ENCODE assay signal across 26 cellular contexts in the genomic region with DNA sequence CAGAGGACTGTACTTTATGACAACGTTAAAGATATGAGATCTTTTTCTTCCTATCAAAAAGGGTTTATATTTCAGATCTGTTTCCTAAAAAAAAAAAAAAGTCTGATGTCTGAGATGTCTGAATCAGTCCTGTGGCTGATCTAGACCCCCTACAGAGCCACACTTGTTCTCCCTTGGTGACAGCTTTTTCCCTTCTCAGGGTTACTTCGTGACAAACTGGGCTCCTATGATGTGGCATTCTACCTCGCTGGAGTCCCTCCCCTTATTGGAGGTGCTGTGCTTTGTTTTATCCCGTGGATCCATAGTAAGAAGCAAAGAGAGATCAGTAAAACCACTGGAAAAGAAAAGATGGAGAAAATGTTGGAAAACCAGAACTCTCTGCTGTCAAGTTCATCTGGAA.
DNase-seq lines count a peak whose midpoint lies in the region; ATAC-seq and TF ChIP-seq lines count a peak whose summit lies in the region.
"Had no signal": no experiment of that assay in that cellular context is flagged by ENCODE, and none has a peak within 500 bp of the region (broad histone marks: within the 10 kb centered on the region; RNA-seq: fewer than 3 reads in every experiment).

No MANE protein-coding gene starts in this region.

- H3K79me2 ChIP-seq in hepatocyte = no peaks in the 10 kb centered on the region

- H3K4me3 ChIP-seq in HEK293 (ENCODE audit: low read depth, low read length) (no peak overlapping the region), gastrocnemius medialis (no peak overlapping the region), hepatocyte (no peak overlapping the region)
- H3K4me3 ChIP-seq: BLaER1, GM23338, SJCRH30 had no signal

- no peaks in the 10 kb centered on the region for H3K9me2 ChIP-seq in hepatocyte (replicated peaks; ENCODE audit: insufficient read depth)

- no peak overlapping the region for H3K4me2 ChIP-seq in hepatocyte
- H3K4me2 ChIP-seq: BLaER1, GM23338 had no signal

- peaks cover 0 to 3% of the 10 kb centered on the region in 2 experiments; a peak in 1 of 3 replicates for H3K36me3 ChIP-seq in HEK293 (ENCODE audit: control insufficient read depth in 2 of 2, insufficient read depth in 1 of 2, low read length in 2 of 2)
- H3K36me3 ChIP-seq in gastrocnemius medialis = no peaks in the 10 kb centered on the region
- H3K36me3 ChIP-seq in hepatocyte (replicated peaks; ENCODE audit: insufficient read depth, low read depth) = no peaks in the 10 kb centered on the region
- H3K36me3 ChIP-seq: BLaER1, SJCRH30 had no signal

- H2AFZ ChIP-seq in hepatocyte = no peak overlapping the region
- H2AFZ ChIP-seq: GM23338 had no signal

- H3K4me1 Mint-ChIP-seq in activated T-helper 17 cell treated with anti-CD3 and anti-CD28 coated beads, Interleukin-2, amount 50 U/mL, for 72 hours = no peaks in the 10 kb centered on the region
- H3K4me1 Mint-ChIP-seq in glutamatergic neuron (ENCODE audit: low read depth, unreplicated experiment) = peaks cover 16% of the 10 kb centered on the region
- H3K4me1 Mint-ChIP-seq: CD4-positive, CD25-positive, alpha-beta regulatory T cell had no signal

- in situ Hi-C loops in gastrocnemius medialis (cut with MboI; ENCODE audit: low sequenced_read_pairs in 4 of 4) = loop anchor here in 2 of 4 donors (25.0 kb wide), 2 partner anchors 160 to 685 kb away; no protein-coding TSS in a partner anchor

- POLR2A ChIA-PET in HEK293 (lab: Yijun Ruan, JAX) = interaction anchor here (0.7 kb wide), 1 partner anchor 1177 kb away, joined by 4 read pairs; no protein-coding TSS in a partner anchor

- no peak overlapping the region for H3K4me3 Mint-ChIP-seq in activated T-helper 17 cell treated with anti-CD3 and anti-CD28 coated beads, Interleukin-2, amount 50 U/mL, for 72 hours
- no peak overlapping the region for H3K4me3 Mint-ChIP-seq in glutamatergic neuron (ENCODE audit: unreplicated experiment)
- H3K4me3 Mint-ChIP-seq: CD4-positive, CD25-positive, alpha-beta regulatory T cell; GM23338; H9; HFFc6 had no signal

- intact Hi-C loops in gastrocnemius medialis (cut with DNase I; ENCODE audit: low total_unique reads) = no loop called here

- no peaks in the 10 kb centered on the region for H3K27me3 Mint-ChIP-seq in activated T-helper 17 cell treated with anti-CD3 and anti-CD28 coated beads, Interleukin-2, amount 50 U/mL, for 72 hours
- peaks cover 2% of the 10 kb centered on the region for H3K27me3 Mint-ChIP-seq in glutamatergic neuron (ENCODE audit: unreplicated experiment)
- H3K27me3 Mint-ChIP-seq: CD4-positive, CD25-positive, alpha-beta regulatory T cell had no signal

- H3K27me3 ChIP-seq in gastrocnemius medialis (no peaks in the 10 kb centered on the region), hepatocyte (no peaks in the 10 kb centered on the region)
- H3K27me3 ChIP-seq: BLaER1, SJCRH30 had no signal

- H3K27ac ChIP-seq in HEK293 (ENCODE audit: extremely low read depth, low read depth, low read length) = no peak overlapping the region
- H3K27ac ChIP-seq in gastrocnemius medialis = peak overlapping the region in 3 of 4 donors; percentile 7 to 73 (median 67)
- H3K27ac ChIP-seq in hepatocyte = no peak overlapping the region
- H3K27ac ChIP-seq: BLaER1, SJCRH30 had no signal

- no peaks in the 10 kb centered on the region for H3K9me3 Mint-ChIP-seq in activated T-helper 17 cell treated with anti-CD3 and anti-CD28 coated beads, Interleukin-2, amount 50 U/mL, for 72 hours
- H3K9me3 Mint-ChIP-seq in glutamatergic neuron (ENCODE audit: unreplicated experiment) = no peaks in the 10 kb centered on the region
- H3K9me3 Mint-ChIP-seq: GM23338, H9, HFFc6 had no signal

- TF ChIP-seq CTCF in HEK293 (tag by site-specific recombination; IDR thresholded peaks at IDR 0.05) = no peak
- no peak for TF ChIP-seq CTCF in glutamatergic neuron (IDR thresholded peaks at IDR 0.05; ENCODE audit: partially characterized antibody, unreplicated experiment)
- no peak for TF ChIP-seq CTCF in gastrocnemius medialis (IDR thresholded peaks at IDR 0.05 in 4 of 5, conservative IDR thresholded peaks at IDR 0.05 in 1 of 5)
- TF ChIP-seq CTCF in GM10266 (IDR thresholded peaks at IDR 0.05; ENCODE audit: control insufficient read depth, insufficient read depth, low read depth, missing control alignments) = no peak
- TF ChIP-seq CTCF in hepatocyte (IDR thresholded peaks at IDR 0.05; ENCODE audit: poor library complexity) = no peak

- DNase-seq in glutamatergic neuron = no peak
- no peak for DNase-seq in gastrocnemius medialis
- DNase-seq in GM10266 (ENCODE audit: extremely low spot score) = no peak
- DNase-seq in foreskin melanocyte = no peak
- no peak for DNase-seq in AG08396 (ENCODE audit: low spot score)
- DNase-seq in hepatocyte (ENCODE audit: low spot score) = no peak
- DNase-seq: 8988T; CD4-positive, CD25-positive, alpha-beta regulatory T cell; DMS53; H9; HFFc6; KBM-7; NCI-H1048; NCI-H1436; NCI-H187; NCI-H2081 treated with DMSO at 0.1 percent for 48 hours; NCI-H2171 treated with DMSO at 0.1 percent for 48 hours; NCI-H345; NCI-H510A treated with DMSO at 0.1 percent for 48 hours; NCI-H748 treated with DMSO at 0.1 percent for 48 hours; SJCRH30 had no signal

- ATAC-seq in activated T-helper 17 cell treated with anti-CD3 and anti-CD28 coated beads, Interleukin-2, amount 50 U/mL, for 72 hours (replicated peaks) = no peak
- no peak for ATAC-seq in gastrocnemius medialis
- ATAC-seq: GM23338, SK-N-SH treated with all-trans-retinoic acid at 6 μM for 48 hours had no signal

- no peaks in the 10 kb centered on the region for H3K36me3 Mint-ChIP-seq in activated T-helper 17 cell treated with anti-CD3 and anti-CD28 coated beads, Interleukin-2, amount 50 U/mL, for 72 hours (ENCODE audit: low read depth)
- no peaks in the 10 kb centered on the region for H3K36me3 Mint-ChIP-seq in glutamatergic neuron (ENCODE audit: unreplicated experiment)

- H4K20me1 ChIP-seq in hepatocyte (ENCODE audit: insufficient read depth, poor library complexity, severe bottlenecking) = no peaks in the 10 kb centered on the region
- H4K20me1 ChIP-seq: BLaER1 had no signal

- H3K9me3 ChIP-seq in HEK293 (ENCODE audit: control insufficient read depth, insufficient read depth, low read depth, low read length) (no peaks in the 10 kb centered on the region), gastrocnemius medialis (no peaks in the 10 kb centered on the region), hepatocyte (ENCODE audit: low read depth) (no peaks in the 10 kb centered on the region)
- H3K9me3 ChIP-seq: BLaER1, SJCRH30 had no signal

- no peak for TF ChIP-seq POLR2A in gastrocnemius medialis (IDR thresholded peaks at IDR 0.05)

- CTCF ChIA-PET in HEK293 (lab: Yijun Ruan, JAX) = interaction anchor here (0.6 to 5.2 kb wide), 3 partner anchors 12 to 433 kb away, joined by 5 to 28 read pairs (median 10); no protein-coding TSS in a partner anchor

- peak overlapping the region; percentile 11 for H3K27ac Mint-ChIP-seq in activated T-helper 17 cell treated with anti-CD3 and anti-CD28 coated beads, Interleukin-2, amount 50 U/mL, for 72 hours
- peak overlapping the region; percentile 34 for H3K27ac Mint-ChIP-seq in glutamatergic neuron (ENCODE audit: unreplicated experiment)
- H3K27ac Mint-ChIP-seq: GM23338, HFFc6 had no signal

- H3K4me1 ChIP-seq in HEK293 (ENCODE audit: control insufficient read depth, insufficient read depth, low read length) (no peaks in the 10 kb centered on the region), gastrocnemius medialis (peaks cover 21 to 35% of the 10 kb centered on the region in 2 donors), hepatocyte (ENCODE audit: insufficient read depth) (no peaks in the 10 kb centered on the region)
- H3K4me1 ChIP-seq: BLaER1, SJCRH30 had no signal

- 68% methylated on average over 4 of the region's 4 CpGs for WGBS in hepatocyte (ENCODE audit: low lambda C conversion rate, missing lambda C conversion rate)

TF ChIP-seq in HEK293, 187 proteins besides CTCF, POLR2A, EP300 and RAD21:
- TF ChIP-seq GLIS1 (tag by site-specific recombination; IDR thresholded peaks at IDR 0.05) (peak; percentile 50), ZNF791 (tag by site-specific recombination; IDR thresholded peaks at IDR 0.05) (no peak), SP7 (tag by site-specific recombination; IDR thresholded peaks at IDR 0.05) (no peak), SCRT2 (tag by site-specific recombination; IDR thresholded peaks at IDR 0.05) (no peak), TRIM28 (IDR thresholded peaks at IDR 0.05; ENCODE audit: borderline replicate concordance, low read length) (no peak), ZNF391 (tag by site-specific recombination; IDR thresholded peaks at IDR 0.05; ENCODE audit: borderline replicate concordance, low read depth) (no peak)
- TF ChIP-seq, protein P1, sequence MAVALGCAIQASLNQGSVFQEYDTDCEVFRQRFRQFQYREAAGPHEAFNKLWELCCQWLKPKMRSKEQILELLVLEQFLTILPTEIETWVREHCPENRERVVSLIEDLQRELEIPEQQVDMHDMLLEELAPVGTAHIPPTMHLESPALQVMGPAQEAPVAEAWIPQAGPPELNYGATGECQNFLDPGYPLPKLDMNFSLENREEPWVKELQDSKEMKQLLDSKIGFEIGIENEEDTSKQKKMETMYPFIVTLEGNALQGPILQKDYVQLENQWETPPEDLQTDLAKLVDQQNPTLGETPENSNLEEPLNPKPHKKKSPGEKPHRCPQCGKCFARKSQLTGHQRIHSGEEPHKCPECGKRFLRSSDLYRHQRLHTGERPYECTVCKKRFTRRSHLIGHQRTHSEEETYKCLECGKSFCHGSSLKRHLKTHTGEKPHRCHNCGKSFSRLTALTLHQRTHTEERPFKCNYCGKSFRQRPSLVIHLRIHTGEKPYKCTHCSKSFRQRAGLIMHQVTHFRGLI (tag by site-specific recombination; IDR thresholded peaks at IDR 0.05) = no peak
TF ChIP-seq in HEK293: peak in this region for 1.

Comparison
In these comparisons a context has a peak if more than half of its experiments do, and no peak if none do; other contexts are left out.
1. H3K27ac ChIP-seq: peak in gastrocnemius medialis (3 of 4); none in HEK293 (single experiment) and hepatocyte (single experiment).